1 cellular context compared by ENCODE assay signal in the genomic region with DNA sequence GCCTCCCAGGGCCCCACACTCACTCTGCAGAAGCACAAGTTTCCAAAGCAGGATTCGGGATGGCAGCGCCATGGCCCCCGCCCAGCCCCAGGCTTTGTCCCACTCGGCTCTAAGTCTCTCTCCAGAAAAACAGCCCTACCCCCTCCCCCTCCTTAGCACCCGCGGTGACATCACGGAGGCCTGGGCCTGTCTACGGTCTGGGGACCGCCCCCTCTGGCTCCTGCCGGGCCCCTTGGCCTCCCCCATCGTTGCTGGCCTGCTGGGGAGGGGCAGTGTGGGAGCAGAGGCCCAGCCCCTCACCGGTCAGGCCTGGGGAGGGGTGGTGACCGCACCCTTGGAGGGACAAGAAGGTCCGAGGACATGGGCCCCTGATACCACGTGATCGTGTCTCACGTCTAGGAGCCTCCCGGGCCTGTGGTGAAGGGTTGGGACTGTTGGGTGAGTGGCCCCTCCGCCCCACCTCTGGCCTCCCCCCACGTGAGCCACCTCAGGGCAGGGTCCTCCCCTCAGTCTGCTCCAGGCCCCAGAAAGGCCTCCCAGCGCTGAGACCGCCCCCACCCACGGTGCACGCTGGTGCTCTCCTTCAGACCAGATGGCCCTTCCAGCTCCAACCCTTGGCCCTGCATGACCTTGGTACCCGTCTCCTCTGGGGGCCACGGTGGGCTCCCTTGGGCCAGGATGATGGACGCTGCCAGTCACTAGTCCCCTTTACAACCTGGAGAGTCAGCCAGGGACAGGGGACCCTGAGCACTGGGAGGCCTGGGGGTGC.
TF ChIP-seq lines count a peak whose summit lies in the region.

A gene with protein sequence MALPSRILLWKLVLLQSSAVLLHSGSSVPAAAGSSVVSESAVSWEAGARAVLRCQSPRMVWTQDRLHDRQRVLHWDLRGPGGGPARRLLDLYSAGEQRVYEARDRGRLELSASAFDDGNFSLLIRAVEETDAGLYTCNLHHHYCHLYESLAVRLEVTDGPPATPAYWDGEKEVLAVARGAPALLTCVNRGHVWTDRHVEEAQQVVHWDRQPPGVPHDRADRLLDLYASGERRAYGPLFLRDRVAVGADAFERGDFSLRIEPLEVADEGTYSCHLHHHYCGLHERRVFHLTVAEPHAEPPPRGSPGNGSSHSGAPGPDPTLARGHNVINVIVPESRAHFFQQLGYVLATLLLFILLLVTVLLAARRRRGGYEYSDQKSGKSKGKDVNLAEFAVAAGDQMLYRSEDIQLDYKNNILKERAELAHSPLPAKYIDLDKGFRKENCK (minus strand): TSS at position 123 of the 769 bp plus-strand sequence. CDS start 51 bp downstream, at position 72.

TF ChIP-seq in K562, 482 proteins besides CTCF, POLR2A, EP300 and RAD21 (continued from another document and continues in another):
- no peak for TF ChIP-seq POLR3G (IDR thresholded peaks at IDR 0.05; ENCODE audit: extremely low read depth, insufficient read length, insufficient replicate concordance)
- no peak for TF ChIP-seq ZNF436 (CRISPR knock-in tag; IDR thresholded peaks at IDR 0.05)
- TF ChIP-seq, protein P1, sequence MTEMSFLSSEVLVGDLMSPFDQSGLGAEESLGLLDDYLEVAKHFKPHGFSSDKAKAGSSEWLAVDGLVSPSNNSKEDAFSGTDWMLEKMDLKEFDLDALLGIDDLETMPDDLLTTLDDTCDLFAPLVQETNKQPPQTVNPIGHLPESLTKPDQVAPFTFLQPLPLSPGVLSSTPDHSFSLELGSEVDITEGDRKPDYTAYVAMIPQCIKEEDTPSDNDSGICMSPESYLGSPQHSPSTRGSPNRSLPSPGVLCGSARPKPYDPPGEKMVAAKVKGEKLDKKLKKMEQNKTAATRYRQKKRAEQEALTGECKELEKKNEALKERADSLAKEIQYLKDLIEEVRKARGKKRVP (CRISPR knock-in tag; IDR thresholded peaks at IDR 0.05) = no peak
- no peak for TF ChIP-seq SIRT6 (IDR thresholded peaks at IDR 0.05; ENCODE audit: low read depth, low read length)
- TF ChIP-seq TFAM (CRISPR knock-in tag; conservative IDR thresholded peaks at IDR 0.05) = no peak
- no peak for TF ChIP-seq ELF2 (CRISPR knock-in tag; IDR thresholded peaks at IDR 0.05)
- no peak for TF ChIP-seq U2AF2 (optimal IDR thresholded peaks at IDR 0.05; ENCODE audit: low read depth, low read length)
- TF ChIP-seq C11orf30 (IDR thresholded peaks at IDR 0.05; ENCODE audit: low read depth) = no peak
- TF ChIP-seq SIX5 (IDR thresholded peaks at IDR 0.05; ENCODE audit: borderline replicate concordance in 1 of 2, insufficient read depth in 1 of 2, low read depth in 1 of 2, low read length in 2 of 2) = no peak
- TF ChIP-seq RFX1 (IDR thresholded peaks at IDR 0.05) = no peak
- TF ChIP-seq GABPB1 (CRISPR knock-in tag; IDR thresholded peaks at IDR 0.05) = no peak
- TF ChIP-seq ZNF217 (CRISPR knock-in tag; IDR thresholded peaks at IDR 0.05) = no peak
- TF ChIP-seq, protein P2, sequence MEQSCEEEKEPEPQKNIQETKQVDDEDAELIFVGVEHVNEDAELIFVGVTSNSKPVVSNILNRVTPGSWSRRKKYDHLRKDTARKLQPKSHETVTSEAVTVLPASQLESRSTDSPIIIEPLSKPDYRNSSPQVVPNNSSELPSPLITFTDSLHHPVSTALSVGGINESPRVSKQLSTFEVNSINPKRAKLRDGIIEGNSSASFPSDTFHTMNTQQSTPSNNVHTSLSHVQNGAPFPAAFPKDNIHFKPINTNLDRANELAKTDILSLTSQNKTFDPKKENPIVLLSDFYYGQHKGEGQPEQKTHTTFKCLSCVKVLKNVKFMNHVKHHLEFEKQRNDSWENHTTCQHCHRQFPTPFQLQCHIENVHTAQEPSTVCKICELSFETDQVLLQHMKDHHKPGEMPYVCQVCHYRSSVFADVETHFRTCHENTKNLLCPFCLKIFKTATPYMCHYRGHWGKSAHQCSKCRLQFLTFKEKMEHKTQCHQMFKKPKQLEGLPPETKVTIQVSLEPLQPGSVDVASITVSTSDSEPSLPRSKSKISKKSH (CRISPR knock-in tag; IDR thresholded peaks at IDR 0.05) = no peak
- TF ChIP-seq CHD1 (IDR thresholded peaks at IDR 0.05; ENCODE audit: low read length) = no peak
- TF ChIP-seq HEY1 (CRISPR knock-in tag; IDR thresholded peaks at IDR 0.05; ENCODE audit: borderline replicate concordance) = no peak
- TF ChIP-seq ZNF384 (IDR thresholded peaks at IDR 0.05; ENCODE audit: low read depth, low read length) = no peak
- TF ChIP-seq SMARCA5 (IDR thresholded peaks at IDR 0.05) = no peak
- no peak for TF ChIP-seq KHSRP (IDR thresholded peaks at IDR 0.05)
- TF ChIP-seq ZNF518B (CRISPR knock-in tag; IDR thresholded peaks at IDR 0.05) = no peak
- no peak for TF ChIP-seq SNRNP70 (optimal IDR thresholded peaks at IDR 0.05; ENCODE audit: low read depth, low read length)
- TF ChIP-seq ZNF586 (CRISPR knock-in tag; conservative IDR thresholded peaks at IDR 0.05) = no peak
- TF ChIP-seq ZNF311 (CRISPR knock-in tag; IDR thresholded peaks at IDR 0.05) = no peak
- no peak for TF ChIP-seq ZNF75A (CRISPR knock-in tag; IDR thresholded peaks at IDR 0.05)
- no peak for TF ChIP-seq SRF (CRISPR knock-in tag; IDR thresholded peaks at IDR 0.05)
- TF ChIP-seq, protein P3, sequence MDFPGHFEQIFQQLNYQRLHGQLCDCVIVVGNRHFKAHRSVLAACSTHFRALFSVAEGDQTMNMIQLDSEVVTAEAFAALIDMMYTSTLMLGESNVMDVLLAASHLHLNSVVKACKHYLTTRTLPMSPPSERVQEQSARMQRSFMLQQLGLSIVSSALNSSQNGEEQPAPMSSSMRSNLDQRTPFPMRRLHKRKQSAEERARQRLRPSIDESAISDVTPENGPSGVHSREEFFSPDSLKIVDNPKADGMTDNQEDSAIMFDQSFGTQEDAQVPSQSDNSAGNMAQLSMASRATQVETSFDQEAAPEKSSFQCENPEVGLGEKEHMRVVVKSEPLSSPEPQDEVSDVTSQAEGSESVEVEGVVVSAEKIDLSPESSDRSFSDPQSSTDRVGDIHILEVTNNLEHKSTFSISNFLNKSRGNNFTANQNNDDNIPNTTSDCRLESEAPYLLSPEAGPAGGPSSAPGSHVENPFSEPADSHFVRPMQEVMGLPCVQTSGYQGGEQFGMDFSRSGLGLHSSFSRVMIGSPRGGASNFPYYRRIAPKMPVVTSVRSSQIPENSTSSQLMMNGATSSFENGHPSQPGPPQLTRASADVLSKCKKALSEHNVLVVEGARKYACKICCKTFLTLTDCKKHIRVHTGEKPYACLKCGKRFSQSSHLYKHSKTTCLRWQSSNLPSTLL (IDR thresholded peaks at IDR 0.05) = no peak
- TF ChIP-seq ASH1L (IDR thresholded peaks at IDR 0.05; ENCODE audit: borderline replicate concordance, low read depth, partially characterized antibody) = no peak
- TF ChIP-seq CREB1 (IDR thresholded peaks at IDR 0.05) = peak; percentile 67
- peak; percentile 61 for TF ChIP-seq CREB1 (CRISPR knock-in tag; IDR thresholded peaks at IDR 0.05)
- TF ChIP-seq PCBP2 (IDR thresholded peaks at IDR 0.05; ENCODE audit: low read depth, low read length, poor library complexity, severe bottlenecking) = no peak
- TF ChIP-seq ZNF197 (CRISPR knock-in tag; IDR thresholded peaks at IDR 0.05; ENCODE audit: low read depth) = no peak
- no peak for TF ChIP-seq KAT8 (IDR thresholded peaks at IDR 0.05; ENCODE audit: low read depth)
- no peak for TF ChIP-seq SMARCC2 (IDR thresholded peaks at IDR 0.05; ENCODE audit: low read depth)
- no peak for TF ChIP-seq TAL1 (IDR thresholded peaks at IDR 0.05)
- TF ChIP-seq BRD9 (IDR thresholded peaks at IDR 0.05; ENCODE audit: low read depth, partially characterized antibody) = no peak
- no peak for TF ChIP-seq STAT6 (CRISPR knock-in tag; IDR thresholded peaks at IDR 0.05)
- peak; percentile 56 for TF ChIP-seq HMGN3 (IDR thresholded peaks at IDR 0.05; ENCODE audit: borderline replicate concordance, extremely low read depth, insufficient read length, low read depth, low read length)
- peak; percentile 66; the same call in 1 of the 2 replicates for TF ChIP-seq KLF13 (tag; IDR thresholded peaks at IDR 0.05; ENCODE audit: borderline replicate concordance, low read depth)
- no peak for TF ChIP-seq TEAD1 (CRISPR knock-in tag; IDR thresholded peaks at IDR 0.05)
- no peak for TF ChIP-seq SAFB2 (IDR thresholded peaks at IDR 0.05; ENCODE audit: borderline replicate concordance, low read depth, low read length, severe bottlenecking)
- no peak for TF ChIP-seq ZNF253 (CRISPR knock-in tag; conservative IDR thresholded peaks at IDR 0.05)
- no peak for TF ChIP-seq ILF3 (IDR thresholded peaks at IDR 0.05; ENCODE audit: borderline replicate concordance)
- no peak for TF ChIP-seq BDP1 (IDR thresholded peaks at IDR 0.05; ENCODE audit: insufficient read depth, insufficient read length)
- TF ChIP-seq ZNF143 (CRISPR knock-in tag; IDR thresholded peaks at IDR 0.05) = no peak
- no peak; a peak in 1 of 4 replicates for TF ChIP-seq FOXK2 (conservative IDR thresholded peaks at IDR 0.05 in 1 of 2, IDR thresholded peaks at IDR 0.05 in 1 of 2; ENCODE audit: low read depth in 2 of 2)
- TF ChIP-seq ZNF41 (CRISPR knock-in tag; conservative IDR thresholded peaks at IDR 0.05) = no peak
- no peak for TF ChIP-seq DACH1 (IDR thresholded peaks at IDR 0.05; ENCODE audit: partially characterized antibody)
- TF ChIP-seq ZNF165 (CRISPR knock-in tag; IDR thresholded peaks at IDR 0.05; ENCODE audit: borderline replicate concordance) = no peak
- no peak for TF ChIP-seq LCOR (CRISPR knock-in tag; IDR thresholded peaks at IDR 0.05)
- TF ChIP-seq ZNF780A (CRISPR knock-in tag; IDR thresholded peaks at IDR 0.05) = no peak
- TF ChIP-seq E2F1 (CRISPR knock-in tag; IDR thresholded peaks at IDR 0.05) = no peak
- no peak for TF ChIP-seq MCM7 (IDR thresholded peaks at IDR 0.05)
- no peak for TF ChIP-seq DIDO1 (tag; IDR thresholded peaks at IDR 0.05; ENCODE audit: low read depth)
- no peak for TF ChIP-seq SMAD2 (IDR thresholded peaks at IDR 0.05; ENCODE audit: low read depth, low read length)
- TF ChIP-seq MTA1 (IDR thresholded peaks at IDR 0.05; ENCODE audit: borderline replicate concordance) = no peak
- TF ChIP-seq IRF2 (CRISPR knock-in tag; IDR thresholded peaks at IDR 0.05) = no peak
- TF ChIP-seq NCOA2 (IDR thresholded peaks at IDR 0.05; ENCODE audit: partially characterized antibody in 2 of 2) = no peak
- TF ChIP-seq ZFP91 (CRISPR knock-in tag; IDR thresholded peaks at IDR 0.05) = no peak
- TF ChIP-seq TOE1 (IDR thresholded peaks at IDR 0.05; ENCODE audit: borderline replicate concordance) = peak; percentile 97
- TF ChIP-seq TOE1 (CRISPR knock-in tag; IDR thresholded peaks at IDR 0.05; ENCODE audit: borderline replicate concordance, low read depth) = no peak
